In the genomic region with DNA sequence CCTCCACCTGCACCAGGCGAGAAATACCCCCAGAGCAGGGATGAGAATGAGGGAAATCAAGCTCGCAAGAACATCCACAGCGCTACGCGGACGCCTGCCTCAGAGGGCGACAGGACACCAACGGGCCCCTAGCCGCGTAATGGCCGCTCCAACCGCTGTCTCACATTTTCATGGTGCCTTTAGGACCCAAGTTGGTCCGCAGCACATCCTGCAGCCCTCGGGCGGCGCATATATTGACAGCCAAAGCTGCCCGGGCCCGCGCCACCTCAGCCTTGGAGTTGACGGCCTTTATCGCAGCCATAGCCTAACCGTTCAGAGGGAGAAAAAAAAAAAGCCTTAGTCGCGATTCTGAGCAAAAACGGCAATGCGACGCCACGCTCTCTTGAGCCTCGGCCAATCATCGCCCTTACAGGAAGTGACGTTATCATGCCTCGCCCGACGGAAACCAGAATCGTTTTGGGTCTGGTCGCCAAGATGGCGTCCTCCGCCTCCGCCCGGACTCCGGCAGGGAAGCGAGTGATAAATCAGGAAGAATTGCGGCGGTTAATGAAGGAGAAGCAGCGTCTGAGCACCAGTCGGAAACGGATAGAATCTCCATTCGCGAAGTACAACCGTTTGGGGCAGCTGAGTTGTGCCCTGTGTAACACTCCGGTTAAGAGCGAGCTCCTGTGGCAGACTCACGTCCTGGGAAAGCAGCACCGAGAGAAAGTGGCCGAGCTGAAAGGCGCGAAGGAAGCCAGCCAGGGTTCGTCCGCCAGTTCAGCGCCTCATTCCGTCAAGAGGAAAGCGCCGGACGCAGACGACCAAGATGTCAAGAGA, we compare ENCODE assay signal across 1 cellular context.
A peak's percentile ranks its signal among the peaks of the same experiment; 100 is the strongest.
TF ChIP-seq lines count a peak whose summit lies in the region.

A gene with protein sequence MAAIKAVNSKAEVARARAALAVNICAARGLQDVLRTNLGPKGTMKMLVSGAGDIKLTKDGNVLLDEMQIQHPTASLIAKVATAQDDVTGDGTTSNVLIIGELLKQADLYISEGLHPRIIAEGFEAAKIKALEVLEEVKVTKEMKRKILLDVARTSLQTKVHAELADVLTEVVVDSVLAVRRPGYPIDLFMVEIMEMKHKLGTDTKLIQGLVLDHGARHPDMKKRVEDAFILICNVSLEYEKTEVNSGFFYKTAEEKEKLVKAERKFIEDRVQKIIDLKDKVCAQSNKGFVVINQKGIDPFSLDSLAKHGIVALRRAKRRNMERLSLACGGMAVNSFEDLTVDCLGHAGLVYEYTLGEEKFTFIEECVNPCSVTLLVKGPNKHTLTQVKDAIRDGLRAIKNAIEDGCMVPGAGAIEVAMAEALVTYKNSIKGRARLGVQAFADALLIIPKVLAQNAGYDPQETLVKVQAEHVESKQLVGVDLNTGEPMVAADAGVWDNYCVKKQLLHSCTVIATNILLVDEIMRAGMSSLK (minus strand): TSS at position 368 of the 819 bp plus-strand sequence. CDS start 67 bp downstream, at position 301.
A gene with protein sequence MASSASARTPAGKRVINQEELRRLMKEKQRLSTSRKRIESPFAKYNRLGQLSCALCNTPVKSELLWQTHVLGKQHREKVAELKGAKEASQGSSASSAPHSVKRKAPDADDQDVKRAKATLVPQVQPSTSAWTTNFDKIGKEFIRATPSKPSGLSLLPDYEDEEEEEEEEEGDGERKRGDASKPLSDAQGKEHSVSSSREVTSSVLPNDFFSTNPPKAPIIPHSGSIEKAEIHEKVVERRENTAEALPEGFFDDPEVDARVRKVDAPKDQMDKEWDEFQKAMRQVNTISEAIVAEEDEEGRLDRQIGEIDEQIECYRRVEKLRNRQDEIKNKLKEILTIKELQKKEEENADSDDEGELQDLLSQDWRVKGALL (plus strand): TSS at position 448 of the 819 bp plus-strand sequence. CDS start 27 bp downstream, at position 475.

TF ChIP-seq in HEK293, 187 proteins besides CTCF, POLR2A, EP300 and RAD21 (continues in another document):
- TF ChIP-seq, protein P1, sequence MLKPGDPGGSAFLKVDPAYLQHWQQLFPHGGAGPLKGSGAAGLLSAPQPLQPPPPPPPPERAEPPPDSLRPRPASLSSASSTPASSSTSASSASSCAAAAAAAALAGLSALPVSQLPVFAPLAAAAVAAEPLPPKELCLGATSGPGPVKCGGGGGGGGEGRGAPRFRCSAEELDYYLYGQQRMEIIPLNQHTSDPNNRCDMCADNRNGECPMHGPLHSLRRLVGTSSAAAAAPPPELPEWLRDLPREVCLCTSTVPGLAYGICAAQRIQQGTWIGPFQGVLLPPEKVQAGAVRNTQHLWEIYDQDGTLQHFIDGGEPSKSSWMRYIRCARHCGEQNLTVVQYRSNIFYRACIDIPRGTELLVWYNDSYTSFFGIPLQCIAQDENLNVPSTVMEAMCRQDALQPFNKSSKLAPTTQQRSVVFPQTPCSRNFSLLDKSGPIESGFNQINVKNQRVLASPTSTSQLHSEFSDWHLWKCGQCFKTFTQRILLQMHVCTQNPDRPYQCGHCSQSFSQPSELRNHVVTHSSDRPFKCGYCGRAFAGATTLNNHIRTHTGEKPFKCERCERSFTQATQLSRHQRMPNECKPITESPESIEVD (tag by site-specific recombination; IDR thresholded peaks at IDR 0.05): no peak
- TF ChIP-seq ZNF16 (tag by site-specific recombination; IDR thresholded peaks at IDR 0.05; ENCODE audit: low read depth) (no peak), ZSCAN30 (tag by site-specific recombination; IDR thresholded peaks at IDR 0.05) (0 out of 2 replicates have a peak, but pooled peaks have one; percentile 47), ZNF157 (tag by site-specific recombination; IDR thresholded peaks at IDR 0.05) (no peak), ZNF24 (tag by site-specific recombination; IDR thresholded peaks at IDR 0.05) (peak; percentile 42; the same call in 1 of the 2 replicates), KLF9 (tag by site-specific recombination; IDR thresholded peaks at IDR 0.05; ENCODE audit: low read depth) (peak; percentile 15; the same call in 1 of the 2 replicates), ZNF843 (tag by site-specific recombination; IDR thresholded peaks at IDR 0.05) (peak; percentile 18; the same call in 1 of the 2 replicates), ZNF600 (tag by site-specific recombination; IDR thresholded peaks at IDR 0.05) (peak; percentile 50; the same call in 1 of the 2 replicates), ZBTB48 (tag by site-specific recombination; IDR thresholded peaks at IDR 0.05) (peak; percentile 71; the same call in 1 of the 2 replicates), ZBTB17 (tag by site-specific recombination; IDR thresholded peaks at IDR 0.05) (peak; percentile 89), ZXDB (tag by site-specific recombination; IDR thresholded peaks at IDR 0.05) (peak; percentile 58; the same call in 1 of the 2 replicates), ZNF549 (tag by site-specific recombination; IDR thresholded peaks at IDR 0.05) (no peak), SP2 (tag by site-specific recombination; IDR thresholded peaks at IDR 0.05) (peak; percentile 77), YY1 (tag by site-specific recombination; IDR thresholded peaks at IDR 0.05) (peak; percentile 94; the same call in 1 of the 2 replicates), ZNF416 (tag by site-specific recombination; IDR thresholded peaks at IDR 0.05) (no peak), REPIN1 (tag by site-specific recombination; IDR thresholded peaks at IDR 0.05; ENCODE audit: low read depth) (no peak), ZBTB20 (tag by site-specific recombination; IDR thresholded peaks at IDR 0.05) (peak; percentile 76; the same call in 1 of the 2 replicates), ZSCAN23 (tag by site-specific recombination; IDR thresholded peaks at IDR 0.05) (0 out of 2 replicates have a peak, but pooled peaks have one; percentile 39), ZNF785 (tag by site-specific recombination; IDR thresholded peaks at IDR 0.05) (no peak), ZNF10 (tag by site-specific recombination; IDR thresholded peaks at IDR 0.05) (no peak)
- TF ChIP-seq, protein P2, sequence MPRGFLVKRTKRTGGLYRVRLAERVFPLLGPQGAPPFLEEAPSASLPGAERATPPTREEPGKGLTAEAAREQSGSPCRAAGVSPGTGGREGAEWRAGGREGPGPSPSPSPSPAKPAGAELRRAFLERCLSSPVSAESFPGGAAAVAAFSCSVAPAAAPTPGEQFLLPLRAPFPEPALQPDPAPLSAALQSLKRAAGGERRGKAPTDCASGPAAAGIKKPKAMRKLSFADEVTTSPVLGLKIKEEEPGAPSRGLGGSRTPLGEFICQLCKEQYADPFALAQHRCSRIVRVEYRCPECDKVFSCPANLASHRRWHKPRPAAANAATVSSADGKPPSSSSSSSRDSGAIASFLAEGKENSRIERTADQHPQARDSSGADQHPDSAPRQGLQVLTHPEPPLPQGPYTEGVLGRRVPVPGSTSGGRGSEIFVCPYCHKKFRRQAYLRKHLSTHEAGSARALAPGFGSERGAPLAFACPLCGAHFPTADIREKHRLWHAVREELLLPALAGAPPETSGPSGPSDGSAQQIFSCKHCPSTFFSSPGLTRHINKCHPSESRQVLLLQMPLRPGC (tag by site-specific recombination; IDR thresholded peaks at IDR 0.05): peak; percentile 10
- TF ChIP-seq, protein P3, sequence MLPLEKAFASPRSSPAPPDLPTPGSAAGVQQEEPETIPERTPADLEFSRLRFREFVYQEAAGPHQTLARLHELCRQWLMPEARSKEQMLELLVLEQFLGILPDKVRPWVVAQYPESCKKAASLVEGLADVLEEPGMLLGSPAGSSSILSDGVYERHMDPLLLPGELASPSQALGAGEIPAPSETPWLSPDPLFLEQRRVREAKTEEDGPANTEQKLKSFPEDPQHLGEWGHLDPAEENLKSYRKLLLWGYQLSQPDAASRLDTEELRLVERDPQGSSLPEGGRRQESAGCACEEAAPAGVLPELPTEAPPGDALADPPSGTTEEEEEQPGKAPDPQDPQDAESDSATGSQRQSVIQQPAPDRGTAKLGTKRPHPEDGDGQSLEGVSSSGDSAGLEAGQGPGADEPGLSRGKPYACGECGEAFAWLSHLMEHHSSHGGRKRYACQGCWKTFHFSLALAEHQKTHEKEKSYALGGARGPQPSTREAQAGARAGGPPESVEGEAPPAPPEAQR (tag by site-specific recombination; IDR thresholded peaks at IDR 0.05): 0 out of 2 replicates have a peak, but pooled peaks have one; percentile 48
- TF ChIP-seq, protein P4, sequence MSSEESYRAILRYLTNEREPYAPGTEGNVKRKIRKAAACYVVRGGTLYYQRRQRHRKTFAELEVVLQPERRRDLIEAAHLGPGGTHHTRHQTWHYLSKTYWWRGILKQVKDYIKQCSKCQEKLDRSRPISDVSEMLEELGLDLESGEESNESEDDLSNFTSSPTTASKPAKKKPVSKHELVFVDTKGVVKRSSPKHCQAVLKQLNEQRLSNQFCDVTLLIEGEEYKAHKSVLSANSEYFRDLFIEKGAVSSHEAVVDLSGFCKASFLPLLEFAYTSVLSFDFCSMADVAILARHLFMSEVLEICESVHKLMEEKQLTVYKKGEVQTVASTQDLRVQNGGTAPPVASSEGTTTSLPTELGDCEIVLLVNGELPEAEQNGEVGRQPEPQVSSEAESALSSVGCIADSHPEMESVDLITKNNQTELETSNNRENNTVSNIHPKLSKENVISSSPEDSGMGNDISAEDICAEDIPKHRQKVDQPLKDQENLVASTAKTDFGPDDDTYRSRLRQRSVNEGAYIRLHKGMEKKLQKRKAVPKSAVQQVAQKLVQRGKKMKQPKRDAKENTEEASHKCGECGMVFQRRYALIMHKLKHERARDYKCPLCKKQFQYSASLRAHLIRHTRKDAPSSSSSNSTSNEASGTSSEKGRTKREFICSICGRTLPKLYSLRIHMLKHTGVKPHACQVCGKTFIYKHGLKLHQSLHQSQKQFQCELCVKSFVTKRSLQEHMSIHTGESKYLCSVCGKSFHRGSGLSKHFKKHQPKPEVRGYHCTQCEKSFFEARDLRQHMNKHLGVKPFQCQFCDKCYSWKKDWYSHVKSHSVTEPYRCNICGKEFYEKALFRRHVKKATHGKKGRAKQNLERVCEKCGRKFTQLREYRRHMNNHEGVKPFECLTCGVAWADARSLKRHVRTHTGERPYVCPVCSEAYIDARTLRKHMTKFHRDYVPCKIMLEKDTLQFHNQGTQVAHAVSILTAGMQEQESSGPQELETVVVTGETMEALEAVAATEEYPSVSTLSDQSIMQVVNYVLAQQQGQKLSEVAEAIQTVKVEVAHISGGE (tag by site-specific recombination; conservative IDR thresholded peaks at IDR 0.05; ENCODE audit: low read depth): peak; percentile 85
- TF ChIP-seq, protein P5, sequence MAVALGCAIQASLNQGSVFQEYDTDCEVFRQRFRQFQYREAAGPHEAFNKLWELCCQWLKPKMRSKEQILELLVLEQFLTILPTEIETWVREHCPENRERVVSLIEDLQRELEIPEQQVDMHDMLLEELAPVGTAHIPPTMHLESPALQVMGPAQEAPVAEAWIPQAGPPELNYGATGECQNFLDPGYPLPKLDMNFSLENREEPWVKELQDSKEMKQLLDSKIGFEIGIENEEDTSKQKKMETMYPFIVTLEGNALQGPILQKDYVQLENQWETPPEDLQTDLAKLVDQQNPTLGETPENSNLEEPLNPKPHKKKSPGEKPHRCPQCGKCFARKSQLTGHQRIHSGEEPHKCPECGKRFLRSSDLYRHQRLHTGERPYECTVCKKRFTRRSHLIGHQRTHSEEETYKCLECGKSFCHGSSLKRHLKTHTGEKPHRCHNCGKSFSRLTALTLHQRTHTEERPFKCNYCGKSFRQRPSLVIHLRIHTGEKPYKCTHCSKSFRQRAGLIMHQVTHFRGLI (tag by site-specific recombination; IDR thresholded peaks at IDR 0.05): no peak
- TF ChIP-seq, protein P6, sequence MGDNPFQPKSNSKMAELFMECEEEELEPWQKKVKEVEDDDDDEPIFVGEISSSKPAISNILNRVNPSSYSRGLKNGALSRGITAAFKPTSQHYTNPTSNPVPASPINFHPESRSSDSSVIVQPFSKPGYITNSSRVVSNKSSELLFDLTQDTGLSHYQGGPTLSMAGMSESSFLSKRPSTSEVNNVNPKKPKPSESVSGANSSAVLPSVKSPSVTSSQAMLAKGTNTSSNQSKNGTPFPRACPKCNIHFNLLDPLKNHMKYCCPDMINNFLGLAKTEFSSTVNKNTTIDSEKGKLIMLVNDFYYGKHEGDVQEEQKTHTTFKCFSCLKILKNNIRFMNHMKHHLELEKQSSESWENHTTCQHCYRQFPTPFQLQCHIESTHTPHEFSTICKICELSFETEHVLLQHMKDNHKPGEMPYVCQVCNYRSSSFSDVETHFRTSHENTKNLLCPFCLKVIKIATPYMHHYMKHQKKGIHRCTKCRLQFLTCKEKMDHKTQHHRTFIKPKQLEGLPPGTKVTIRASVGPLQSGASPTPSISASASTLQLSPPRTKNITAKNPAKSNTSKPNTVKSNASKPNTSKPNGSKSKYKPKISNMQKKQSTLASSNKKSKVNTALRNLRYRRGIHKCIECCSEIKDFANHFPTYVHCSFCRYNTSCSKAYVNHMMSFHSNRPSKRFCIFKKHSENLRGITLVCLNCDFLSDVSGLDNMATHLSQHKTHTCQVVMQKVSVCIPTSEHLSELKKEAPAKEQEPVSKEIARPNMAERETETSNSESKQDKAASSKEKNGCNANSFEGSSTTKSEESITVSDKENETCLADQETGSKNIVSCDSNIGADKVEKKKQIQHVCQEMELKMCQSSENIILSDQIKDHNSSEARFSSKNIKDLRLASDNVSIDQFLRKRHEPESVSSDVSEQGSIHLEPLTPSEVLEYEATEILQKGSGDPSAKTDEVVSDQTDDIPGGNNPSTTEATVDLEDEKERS (tag by site-specific recombination; IDR thresholded peaks at IDR 0.05): no peak
- TF ChIP-seq, protein P7, sequence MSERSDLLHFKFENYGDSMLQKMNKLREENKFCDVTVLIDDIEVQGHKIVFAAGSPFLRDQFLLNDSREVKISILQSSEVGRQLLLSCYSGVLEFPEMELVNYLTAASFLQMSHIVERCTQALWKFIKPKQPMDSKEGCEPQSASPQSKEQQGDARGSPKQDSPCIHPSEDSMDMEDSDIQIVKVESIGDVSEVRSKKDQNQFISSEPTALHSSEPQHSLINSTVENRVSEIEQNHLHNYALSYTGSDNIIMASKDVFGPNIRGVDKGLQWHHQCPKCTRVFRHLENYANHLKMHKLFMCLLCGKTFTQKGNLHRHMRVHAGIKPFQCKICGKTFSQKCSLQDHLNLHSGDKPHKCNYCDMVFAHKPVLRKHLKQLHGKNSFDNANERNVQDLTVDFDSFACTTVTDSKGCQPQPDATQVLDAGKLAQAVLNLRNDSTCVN (tag by site-specific recombination; optimal IDR thresholded peaks at IDR 0.05): peak; percentile 19
- TF ChIP-seq, protein P8, sequence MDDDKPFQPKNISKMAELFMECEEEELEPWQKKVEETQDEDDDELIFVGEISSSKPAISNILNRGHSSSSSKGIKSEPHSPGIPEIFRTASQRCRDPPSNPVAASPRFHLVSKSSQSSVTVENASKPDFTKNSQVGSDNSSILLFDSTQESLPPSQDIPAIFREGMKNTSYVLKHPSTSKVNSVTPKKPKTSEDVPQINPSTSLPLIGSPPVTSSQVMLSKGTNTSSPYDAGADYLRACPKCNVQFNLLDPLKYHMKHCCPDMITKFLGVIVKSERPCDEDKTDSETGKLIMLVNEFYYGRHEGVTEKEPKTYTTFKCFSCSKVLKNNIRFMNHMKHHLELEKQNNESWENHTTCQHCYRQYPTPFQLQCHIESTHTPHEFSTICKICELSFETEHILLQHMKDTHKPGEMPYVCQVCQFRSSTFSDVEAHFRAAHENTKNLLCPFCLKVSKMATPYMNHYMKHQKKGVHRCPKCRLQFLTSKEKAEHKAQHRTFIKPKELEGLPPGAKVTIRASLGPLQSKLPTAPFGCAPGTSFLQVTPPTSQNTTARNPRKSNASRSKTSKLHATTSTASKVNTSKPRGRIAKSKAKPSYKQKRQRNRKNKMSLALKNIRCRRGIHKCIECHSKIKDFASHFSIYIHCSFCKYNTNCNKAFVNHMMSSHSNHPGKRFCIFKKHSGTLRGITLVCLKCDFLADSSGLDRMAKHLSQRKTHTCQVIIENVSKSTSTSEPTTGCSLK (tag by site-specific recombination; IDR thresholded peaks at IDR 0.05): no peak
